Comparison of ENCODE assay signal across 17 cellular contexts in genomic region chr12:51242150-51242549, GRCh38. TPM values are rescaled to one million over a fixed set of nuclear protein-coding genes. Genes with fewer than 3 reads are reported as not detected.
A peak's percentile ranks its signal among the peaks of the same experiment; 100 is the strongest.
DNase-seq lines count a peak whose midpoint lies in the region; ATAC-seq and TF ChIP-seq lines count a peak whose summit lies in the region.
"Had no signal": no experiment of that assay in that cellular context is flagged by ENCODE, and none has a peak within 500 bp of the region (broad histone marks: within the 10 kb centered on the region; RNA-seq: fewer than 3 reads in every experiment).

No MANE protein-coding gene starts in this region.

- H3K36me3 Mint-ChIP-seq in CD8-positive, alpha-beta memory T cell: peaks cover 7 to 73% (median 17%) of the 10 kb centered on the region in 3 donors
- peaks cover 39% of the 10 kb centered on the region for H3K36me3 Mint-ChIP-seq in T-cell

- no peaks in the 10 kb centered on the region for H3K9me3 Mint-ChIP-seq in CD8-positive, alpha-beta memory T cell
- no peaks in the 10 kb centered on the region for H3K9me3 Mint-ChIP-seq in T-cell
- H3K9me3 Mint-ChIP-seq: activated naive CD4-positive, alpha-beta T cell treated with anti-CD3 and anti-CD28 coated beads, Interleukin-2, amount 50 U/mL, for 72 hours; mesothelial cell of epicardium had no signal

- H3K27ac ChIP-seq in 22Rv1: peak overlapping the region; percentile 99
- H3K27ac ChIP-seq in CD8-positive, alpha-beta memory T cell (ENCODE audit: low read depth, low read length): no peak overlapping the region
- peak overlapping the region in 1 of 12 donors; percentile 100 for H3K27ac ChIP-seq in heart left ventricle
- H3K27ac ChIP-seq: SJCRH30 had no signal

- peaks cover 60 to 76% (median 70%) of the 10 kb centered on the region in 3 donors for H3K4me1 Mint-ChIP-seq in CD8-positive, alpha-beta memory T cell
- H3K4me1 Mint-ChIP-seq in T-cell: peaks cover 69 to 70% (median 70%) of the 10 kb centered on the region in 3 donors

- H3K27ac Mint-ChIP-seq in CD8-positive, alpha-beta memory T cell: peak overlapping the region in 7 of 8 donors; percentile 33 to 100 (median 74)
- peak overlapping the region; percentile 30 to 75 for H3K27ac Mint-ChIP-seq in T-cell
- H3K27ac Mint-ChIP-seq: mesothelial cell of epicardium had no signal

- H3K4me3 ChIP-seq in CD8-positive, alpha-beta memory T cell (ENCODE audit: low read length): no peak overlapping the region
- H3K4me3 ChIP-seq in heart left ventricle: no peak overlapping the region
- H3K4me3 ChIP-seq: gastroesophageal sphincter, SJCRH30 had no signal

- WGBS in heart left ventricle, 4 donors: 76 to 83% (median 77%) methylated on average over 7 of the region's 7 CpGs

- H3K4me1 ChIP-seq in CD8-positive, alpha-beta memory T cell (ENCODE audit: insufficient read depth, low read length): peaks cover 52% of the 10 kb centered on the region
- H3K4me1 ChIP-seq in heart left ventricle: peaks cover 0 to 80% (median 36%) of the 10 kb centered on the region in 12 donors

- intact Hi-C loops in heart left ventricle (cut with DNase I): loop anchor here in 5 of 10 donors (2.0 to 10.0 kb wide), 4 partner anchors 27 to 197 kb away; partner anchors contain the start of genes LETMD1 (in 3 of the 5) and CSRNP2 (in 1 of the 5)

- no peak for DNase-seq in CD8-positive, alpha-beta memory T cell
- DNase-seq in T-cell (no peak), heart left ventricle (peak; percentile 16 to 67 (median 39)), NCI-H526 (lab: John Stamatoyannopoulos, UW) (no peak), EL (no peak), T1000 (lab: John Stamatoyannopoulos, UW) (no peak), NCI-H2107 (lab: John Stamatoyannopoulos, UW) (no peak)
- DNase-seq: caudate nucleus, DMS79, HCEC 1CT, NCI-H2081, NCI-H82, SJCRH30 had no signal

- no peak for TF ChIP-seq POLR2A in heart left ventricle (IDR thresholded peaks at IDR 0.05)

- CTCF ChIA-PET in CD8-positive, alpha-beta memory T cell (lab: Charles Lee): interaction anchor here (1.1 to 4.8 kb wide), 2 partner anchors 9 to 24 kb away, joined by 3 to 31 read pairs; partner anchors contain the start of gene POU6F1
- CTCF ChIA-PET in T-cell (lab: Charles Lee): no interaction called here

- H3K36me3 ChIP-seq in CD8-positive, alpha-beta memory T cell (ENCODE audit: insufficient read depth, low read length): peaks cover 30% of the 10 kb centered on the region
- peaks cover 0 to 62% (median 45%) of the 10 kb centered on the region in 9 donors for H3K36me3 ChIP-seq in heart left ventricle

- peaks cover 0 to 3% of the 10 kb centered on the region in 2 donors for H3K27me3 Mint-ChIP-seq in CD8-positive, alpha-beta memory T cell
- no peaks in the 10 kb centered on the region for H3K27me3 Mint-ChIP-seq in T-cell

- ATAC-seq in T-cell (replicated peaks in 1 of 4) (no peak), heart left ventricle (no peak)
- ATAC-seq: activated naive CD4-positive, alpha-beta T cell treated with anti-CD3 and anti-CD28 coated beads, Interleukin-2, amount 50 U/mL, for 72 hours; gastroesophageal sphincter had no signal

- peak overlapping the region in 6 of 7 donors; percentile 4 to 64 (median 49) for H3K4me3 Mint-ChIP-seq in CD8-positive, alpha-beta memory T cell
- peak overlapping the region; percentile 21 to 96 (median 48) for H3K4me3 Mint-ChIP-seq in T-cell
- H3K4me3 Mint-ChIP-seq: mesothelial cell of epicardium had no signal

- no peak for TF ChIP-seq CTCF in 22Rv1 (IDR thresholded peaks at IDR 0.05)
- TF ChIP-seq CTCF in heart left ventricle (IDR thresholded peaks at IDR 0.05): no peak

- H3K27me3 ChIP-seq in CD8-positive, alpha-beta memory T cell (ENCODE audit: insufficient read depth, low read length, poor library complexity, severe bottlenecking): no peaks in the 10 kb centered on the region
- H3K27me3 ChIP-seq in heart left ventricle: no peaks in the 10 kb centered on the region
- H3K27me3 ChIP-seq: gastroesophageal sphincter, SJCRH30 had no signal

- H3K9me3 ChIP-seq in CD8-positive, alpha-beta memory T cell (ENCODE audit: low read length): no peaks in the 10 kb centered on the region
- H3K9me3 ChIP-seq in heart left ventricle: no peaks in the 10 kb centered on the region
- H3K9me3 ChIP-seq: gastroesophageal sphincter, SJCRH30 had no signal

- POLR2A ChIA-PET in CD8-positive, alpha-beta memory T cell (lab: Charles Lee): interaction anchor here (1.6 to 6.1 kb wide), 2 partner anchors 25 to 29 kb away, joined by 4 to 125 read pairs; partner anchors contain the start of gene POU6F1
- POLR2A ChIA-PET in T-cell (lab: Charles Lee): interaction anchor here in 1 of 2 donors (0.7 to 1.3 kb wide), 2 partner anchors 24 to 79 kb away, joined by 3 read pairs; partner anchors contain the start of gene POU6F1

RNA-seq across cellular contexts. Expression of gene DAZAP2, which starts 3.5 kb away (rescaled TPM):
- 100 to 1,000 TPM in 1 of 2 experiments, 10 to 100 TPM in 1; 97.2 to 100 TPM for total RNA-seq in CD8-positive, alpha-beta memory T cell
- 1,407 TPM for polyA plus RNA-seq in CD8-positive, alpha-beta memory T cell
- total RNA-seq in T-cell (100 to 1,000 TPM; 275 to 308 (median 282) TPM), heart left ventricle (100 to 1,000 TPM; 147 to 313 (median 192) TPM)
- 100 to 1,000 TPM in 1 of 2 donors, 10 to 100 TPM in 1; 58.8 to 419 TPM for polyA plus RNA-seq in heart left ventricle

RNA-seq across cellular contexts. Expression of gene POU6F1, which starts 24.3 kb away (rescaled TPM):
- 10 to 100 TPM; 12.0 to 15.4 TPM for total RNA-seq in CD8-positive, alpha-beta memory T cell
- polyA plus RNA-seq in CD8-positive, alpha-beta memory T cell: 2.2 TPM
- 10 to 100 TPM; 29.4 to 61.9 (median 45.4) TPM for total RNA-seq in T-cell
- total RNA-seq in heart left ventricle: 10 to 100 TPM in 1 of 9 donors, 1 to 10 TPM in 8; 4.6 to 14.0 (median 6.8) TPM
- polyA plus RNA-seq in heart left ventricle: 1 to 10 TPM; 4.6 to 6.4 TPM

RNA-seq across cellular contexts. Expression of gene SMAGP, which starts 28.1 kb away (rescaled TPM):
- total RNA-seq in CD8-positive, alpha-beta memory T cell: under 1 TPM; 0.72 to 0.84 TPM
- polyA plus RNA-seq in CD8-positive, alpha-beta memory T cell: 28.9 TPM
- total RNA-seq in T-cell: 1 to 10 TPM; 3.2 to 5.3 (median 3.6) TPM
- total RNA-seq in heart left ventricle: 1 to 10 TPM; 2.0 to 7.4 (median 3.7) TPM
- 1 to 10 TPM; 2.0 to 8.4 TPM for polyA plus RNA-seq in heart left ventricle

Comparison
In these comparisons a context has a peak if more than half of its experiments do, and no peak if none do; other contexts are left out.
1. DNase-seq: peak in heart left ventricle (5 of 5); none in CD8-positive, alpha-beta memory T cell (0 of 5), T-cell (0 of 34), NCI-H526 (0 of 2), EL (single experiment), T1000 (single experiment) and NCI-H2107 (single experiment).